Comparison of ENCODE assay signal across 14 cellular contexts in genomic region chr15:45732544-45733130, GRCh38.
DNase-seq lines count a peak whose midpoint lies in the region; ATAC-seq and TF ChIP-seq lines count a peak whose summit lies in the region.
"Had no signal": no experiment of that assay in that cellular context is flagged by ENCODE, and none has a peak within 500 bp of the region (broad histone marks: within the 10 kb centered on the region; RNA-seq: fewer than 3 reads in every experiment).

No MANE protein-coding gene starts in this region.

- no peak for TF ChIP-seq EP300 in stomach (IDR thresholded peaks at IDR 0.05)

- no peaks in the 10 kb centered on the region for H3K9me3 Mint-ChIP-seq in natural killer cell
- no peaks in the 10 kb centered on the region for H3K9me3 Mint-ChIP-seq in naive thymus-derived CD4-positive, alpha-beta T cell
- H3K9me3 Mint-ChIP-seq: activated naive CD4-positive, alpha-beta T cell treated with anti-CD3 and anti-CD28 coated beads, Interleukin-2, amount 50 U/mL, for 72 hours; neural crest cell; WTC11 had no signal

- DNase-seq in NCI-H2081 (lab: John Stamatoyannopoulos, UW) (peak; percentile 25 to 68), NCI-H2081 treated with DMSO at 0.1 percent for 48 hours (lab: John Stamatoyannopoulos, UW) (no peak), NCI-H82 (lab: John Stamatoyannopoulos, UW) (peak; percentile 86), left ventricle myocardium superior (peak; percentile 65), stomach (peak; percentile 37), NOMO-1 (lab: John Stamatoyannopoulos, UW; ENCODE audit: unreplicated experiment in 2 of 2) (no peak), natural killer cell (no peak)
- no peak for DNase-seq in naive thymus-derived CD4-positive, alpha-beta T cell
- DNase-seq: Caco-2 had no signal

- no peak for TF ChIP-seq POLR2A in stomach (IDR thresholded peaks at IDR 0.05)

- intact Hi-C loops in left ventricle myocardium superior (cut with micrococcal nuclease): no loop called here
- intact Hi-C loops in stomach (cut with DNase I; ENCODE audit: low total_unique reads): no loop called here
- intact Hi-C loops in natural killer cell (cut with micrococcal nuclease): no loop called here
- intact Hi-C loops in naive thymus-derived CD4-positive, alpha-beta T cell (cut with micrococcal nuclease): no loop called here

- peaks cover 0 to 18% (median 4%) of the 10 kb centered on the region in 4 donors for H3K4me1 ChIP-seq in stomach
- H3K4me1 ChIP-seq in naive thymus-derived CD4-positive, alpha-beta T cell (ENCODE audit: control insufficient read depth in 2 of 2, insufficient read depth in 2 of 2, low read length in 2 of 2): no peaks in the 10 kb centered on the region
- H3K4me1 ChIP-seq: A549, Caco-2 had no signal

- H3K36me3 ChIP-seq in stomach: no peaks in the 10 kb centered on the region
- no peaks in the 10 kb centered on the region for H3K36me3 ChIP-seq in naive thymus-derived CD4-positive, alpha-beta T cell (ENCODE audit: control insufficient read depth in 2 of 3, insufficient read depth in 3 of 3, low read length in 3 of 3)

- H3K4me3 ChIP-seq in stomach: no peak overlapping the region
- no peak overlapping the region for H3K4me3 ChIP-seq in naive thymus-derived CD4-positive, alpha-beta T cell (ENCODE audit: low read length)
- H3K4me3 ChIP-seq: A549 had no signal

- H3K27me3 ChIP-seq in stomach: peaks cover 0 to 3% (median 0%) of the 10 kb centered on the region in 3 donors
- peaks cover 0 to under 1% of the 10 kb centered on the region in 2 donors for H3K27me3 ChIP-seq in naive thymus-derived CD4-positive, alpha-beta T cell (ENCODE audit: control insufficient read depth in 2 of 2, insufficient read depth in 2 of 2, low read length in 2 of 2)

- H3K27ac ChIP-seq in stomach: no peak overlapping the region
- no peak overlapping the region for H3K27ac ChIP-seq in naive thymus-derived CD4-positive, alpha-beta T cell (ENCODE audit: low read depth, low read length)
- H3K27ac ChIP-seq: A549 had no signal

- no peak overlapping the region for H3K27ac Mint-ChIP-seq in natural killer cell
- no peak overlapping the region for H3K27ac Mint-ChIP-seq in naive thymus-derived CD4-positive, alpha-beta T cell
- H3K27ac Mint-ChIP-seq: WTC11 had no signal

- no peaks in the 10 kb centered on the region for H3K9me3 ChIP-seq in stomach
- no peaks in the 10 kb centered on the region for H3K9me3 ChIP-seq in naive thymus-derived CD4-positive, alpha-beta T cell (ENCODE audit: control insufficient read depth in 2 of 3, low read length in 3 of 3)
- H3K9me3 ChIP-seq: A549, Caco-2 had no signal

- POLR2A ChIA-PET in naive thymus-derived CD4-positive, alpha-beta T cell (lab: Charles Lee): no interaction called here

- CTCF ChIA-PET in naive thymus-derived CD4-positive, alpha-beta T cell (lab: Charles Lee): no interaction called here

- WGBS in stomach, 5 donors: 23 to 30% (median 25%) methylated on average over 5 of the region's 5 CpGs

- H3K4me1 Mint-ChIP-seq in natural killer cell: no peaks in the 10 kb centered on the region
- H3K4me1 Mint-ChIP-seq in naive thymus-derived CD4-positive, alpha-beta T cell: no peaks in the 10 kb centered on the region
- H3K4me1 Mint-ChIP-seq: neural crest cell had no signal

- no peak overlapping the region for H3K4me3 Mint-ChIP-seq in natural killer cell
- no peak overlapping the region for H3K4me3 Mint-ChIP-seq in naive thymus-derived CD4-positive, alpha-beta T cell
- H3K4me3 Mint-ChIP-seq: neural crest cell, WTC11 had no signal

- TF ChIP-seq CTCF in stomach (IDR thresholded peaks at IDR 0.05): no peak
- TF ChIP-seq CTCF in natural killer cell (IDR thresholded peaks at IDR 0.05): no peak

- H3K27me3 Mint-ChIP-seq in natural killer cell (ENCODE audit: low read depth in 2 of 2): peaks cover 14 to 58% of the 10 kb centered on the region in 2 donors
- H3K27me3 Mint-ChIP-seq in naive thymus-derived CD4-positive, alpha-beta T cell: peaks cover 14 to 34% (median 23%) of the 10 kb centered on the region in 5 donors

- peak; percentile 97 for ATAC-seq in left ventricle myocardium superior
- no peak for ATAC-seq in natural killer cell
- ATAC-seq in naive thymus-derived CD4-positive, alpha-beta T cell: no peak
- ATAC-seq: A549; activated naive CD4-positive, alpha-beta T cell treated with anti-CD3 and anti-CD28 coated beads, Interleukin-2, amount 50 U/mL, for 72 hours; HepG2; WTC11 had no signal

- no peaks in the 10 kb centered on the region for H3K36me3 Mint-ChIP-seq in natural killer cell
- H3K36me3 Mint-ChIP-seq in naive thymus-derived CD4-positive, alpha-beta T cell: no peaks in the 10 kb centered on the region
- H3K36me3 Mint-ChIP-seq: activated naive CD4-positive, alpha-beta T cell treated with anti-CD3 and anti-CD28 coated beads, Interleukin-2, amount 50 U/mL, for 72 hours; WTC11 had no signal

Comparison
In these comparisons a context has a peak if more than half of its experiments do, and no peak if none do; other contexts are left out.
1. DNase-seq: peak in NCI-H2081 (2 of 2), NCI-H82 (single experiment), left ventricle myocardium superior (single experiment) and stomach (single experiment); none in NCI-H2081 treated with DMSO at 0.1 percent for 48 hours (single experiment), NOMO-1 (0 of 2), natural killer cell (single experiment) and naive thymus-derived CD4-positive, alpha-beta T cell (0 of 9).